1 cellular context compared by ENCODE assay signal in the genomic region with DNA sequence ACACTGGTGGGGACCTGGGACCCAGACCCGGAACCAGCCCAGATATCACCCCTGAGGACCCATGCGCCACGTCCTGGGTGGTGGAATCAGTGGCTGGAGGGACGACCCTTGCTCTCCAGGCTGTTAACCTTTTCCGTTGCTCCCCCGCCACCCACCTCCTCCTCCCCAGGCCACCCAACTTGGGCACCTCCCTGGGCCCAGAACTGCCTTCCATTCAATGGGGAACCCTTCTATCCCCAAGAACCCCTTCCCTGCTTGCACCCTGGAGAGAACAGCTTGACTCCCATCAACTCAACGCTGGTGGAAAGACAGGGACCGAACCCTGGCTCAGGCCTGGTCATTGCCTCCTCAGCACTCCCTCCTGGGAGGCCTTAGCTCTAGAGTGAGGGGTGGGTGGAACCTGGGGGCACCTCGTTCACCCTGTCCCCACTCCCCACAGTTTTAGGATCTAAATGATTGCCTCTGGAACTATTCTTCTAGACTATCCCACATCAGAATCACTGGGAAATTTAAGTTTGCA.
TF ChIP-seq lines count a peak whose summit lies in the region.

No MANE protein-coding gene starts in this region.

TF ChIP-seq in WTC11, 78 proteins besides CTCF, POLR2A, EP300 and RAD21:
- TF ChIP-seq ZNF281 (CRISPR knock-in tag; IDR thresholded peaks at IDR 0.05) (0 out of 2 replicates have a peak, but pooled peaks have one; percentile 13), SMAD4 (CRISPR knock-in tag; IDR thresholded peaks at IDR 0.05) (no peak), FOXK1 (CRISPR knock-in tag; IDR thresholded peaks at IDR 0.05) (peak; percentile 15; the same call in 1 of the 2 replicates)
TF ChIP-seq in WTC11: peak in this region for 2.
